8 cellular contexts compared by ENCODE assay signal in genomic region chr2:36352024-36352398, GRCh38. TPM values are rescaled to one million over a fixed set of nuclear protein-coding genes. Genes with fewer than 3 reads are reported as not detected.
DNase-seq lines count a peak whose midpoint lies in the region; ATAC-seq and TF ChIP-seq lines count a peak whose summit lies in the region.

No MANE protein-coding gene starts in this region.

- no peak overlapping the region for H2AFZ ChIP-seq in PC-9

- no peaks in the 10 kb centered on the region for H3K27me3 ChIP-seq in PC-9 (ENCODE audit: insufficient read depth, low read depth)

- TF ChIP-seq CTCF in PC-9 (conservative IDR thresholded peaks at IDR 0.05) = peak; percentile 71
- TF ChIP-seq CTCF in epithelial cell of proximal tubule (conservative IDR thresholded peaks at IDR 0.05; ENCODE audit: low read depth, low read length) = peak; percentile 60
- TF ChIP-seq CTCF in retinal pigment epithelial cell (conservative IDR thresholded peaks at IDR 0.05; ENCODE audit: low read depth, low read length) = peak; percentile 70

- no peaks in the 10 kb centered on the region for H4K20me1 ChIP-seq in PC-9 (ENCODE audit: insufficient read depth)

- CTCF ChIA-PET in PC-9 (lab: Charles Lee) = interaction anchor here (0.5 to 1.7 kb wide), 4 partner anchors 14 to 134 kb away, joined by 4 to 16 read pairs (median 8); no protein-coding TSS in a partner anchor
- CTCF ChIA-PET in HEK293T (lab: Yijun Ruan, JAX) = interaction anchor here (0.8 to 1.7 kb wide), 8 partner anchors 41 to 313 kb away, joined by 3 to 9 read pairs (median 6); no protein-coding TSS in a partner anchor

- peaks cover 31% of the 10 kb centered on the region for H3K4me1 ChIP-seq in PC-9 (replicated peaks; ENCODE audit: insufficient read depth)

- BruUV-seq in PC-9 (replicated peaks; lab: Mats Ljungman, UMichigan) = no TSS peak

- H3K9me2 ChIP-seq in PC-9 (ENCODE audit: insufficient read depth) = no peaks in the 10 kb centered on the region

- H3K36me3 ChIP-seq in PC-9 (ENCODE audit: low read depth) = no peaks in the 10 kb centered on the region

- H3K27ac ChIP-seq in PC-9 = peak overlapping the region; percentile 36; the same call in 1 of the 2 replicates

- POLR2A ChIA-PET in PC-9 (lab: Charles Lee; ENCODE audit: unreplicated experiment) (no interaction called here), HEK293T (lab: Yijun Ruan, JAX) (no interaction called here)

- peaks cover 21% of the 10 kb centered on the region for H3K79me2 ChIP-seq in PC-9 (ENCODE audit: low read depth)

- peak; percentile 44 for DNase-seq in Caki2 (ENCODE audit: low read depth)
- peak; percentile 57 for DNase-seq in HCEC 1CT
- DNase-seq in PC-9 = peak in 1 of 2 experiments; percentile 61
- no peak for DNase-seq in epithelial cell of proximal tubule (ENCODE audit: low read depth)
- DNase-seq in retinal pigment epithelial cell (ENCODE audit: low read depth) = no peak
- no peak for DNase-seq in HEK293T (ENCODE audit: extremely low spot score)
- DNase-seq in KG1 (lab: John Stamatoyannopoulos, UW) = no peak

- H3K4me3 ChIP-seq in PC-9 (no peak overlapping the region), epithelial cell of proximal tubule (ENCODE audit: low read depth, low read length) (no peak overlapping the region), retinal pigment epithelial cell (ENCODE audit: low read length) (no peak overlapping the region)

- ATAC-seq in HG03135 (IDR thresholded peaks at IDR 0.05; ENCODE audit: unreplicated experiment) = no peak

- peak overlapping the region; percentile 41 for H3K4me2 ChIP-seq in PC-9

- no peaks in the 10 kb centered on the region for H3K9me3 ChIP-seq in PC-9 (ENCODE audit: insufficient read depth, low read depth)

- intact Hi-C loops in PC-9 (cut with micrococcal nuclease; ENCODE audit: unreplicated experiment) = loop anchor here (1.0 to 10.0 kb wide), 4 partner anchors 107 to 477 kb away; no protein-coding TSS in a partner anchor

- H3F3A ChIP-seq in PC-9 (ENCODE audit: insufficient read depth, low read depth) = no peaks in the 10 kb centered on the region

- in situ Hi-C loops in Caki2 (cut with HindIII; ENCODE audit: low pct_unique_long_range_greater_than_20kb, low sequenced_read_pairs) = no loop called here

TF ChIP-seq in HEK293T, 16 proteins besides CTCF, POLR2A, EP300 and RAD21:
- TF ChIP-seq CTBP1 (IDR thresholded peaks at IDR 0.05; ENCODE audit: borderline replicate concordance) (no peak), PKNOX1 (IDR thresholded peaks at IDR 0.05) (no peak), FOXM1 (IDR thresholded peaks at IDR 0.05; ENCODE audit: borderline replicate concordance) (no peak), ZNF384 (IDR thresholded peaks at IDR 0.05) (no peak), BHLHE40 (IDR thresholded peaks at IDR 0.05; ENCODE audit: borderline replicate concordance) (no peak)

RNA-seq across cellular contexts. Expression of gene CRIM1, which starts 3.6 kb away (rescaled TPM):
- total RNA-seq in Caki2 (2014; rRNA removed; shearing (Covaris generic); ENCODE audit: low replicate concordance) = 72.8 and 86.8 TPM in 2 replicates
- total RNA-seq in PC-9 (2021) (133 and 154 TPM in 2 replicates), epithelial cell of proximal tubule (123 and 143 TPM in 2 replicates)

Comparison
In these comparisons a context has a peak if more than half of its experiments do, and no peak if none do; other contexts are left out.
1. DNase-seq: peak in Caki2 (single experiment) and HCEC 1CT (single experiment); none in epithelial cell of proximal tubule (single experiment), retinal pigment epithelial cell (single experiment), HEK293T (single experiment) and KG1 (single experiment).
2. Peak in every context shown above with its lines, with median percentiles within 50 percentile points of each other: CTCF ChIP-seq.